Comparison of ENCODE assay signal across 25 cellular contexts in genomic region chr13:48096670-48097069, GRCh38. TPM values are rescaled to one million over a fixed set of nuclear protein-coding genes. Genes with fewer than 3 reads are reported as not detected.
DNase-seq lines count a peak whose midpoint lies in the region; ATAC-seq, FAIRE-seq and TF ChIP-seq lines count a peak whose summit lies in the region.
"Had no signal": no experiment of that assay in that cellular context is flagged by ENCODE, and none has a peak within 500 bp of the region (broad histone marks: within the 10 kb centered on the region; RNA-seq: fewer than 3 reads in every experiment).

No MANE protein-coding gene starts in this region.

- no peak for DNase-seq in CD4-positive, alpha-beta T cell
- DNase-seq in astrocyte of the hippocampus (ENCODE audit: low read depth, low spot score) (peak; percentile 18), HepG2 (ENCODE audit: low spot score) (peak; percentile 69), NCI-H345 (lab: John Stamatoyannopoulos, UW) (no peak), Peyer's patch (no peak)
- DNase-seq in central memory CD4-positive, alpha-beta T cell: no peak
- no peak for DNase-seq in stimulated activated CD4-positive, alpha-beta T cell treated with anti-CD3 and anti-CD28 coated beads, Interleukin-2, amount 100 ng/mL, for 48 hours
- DNase-seq: activated CD8-positive, alpha-beta memory T cell treated with anti-CD3 and anti-CD28 coated beads, Interleukin-2, amount 50 U/mL, for 4 hours; activated naive CD8-positive, alpha-beta T cell treated with anti-CD3 and anti-CD28 coated beads for 36 hours; effector CD4-positive, alpha-beta T cell; foreskin melanocyte; GOT3; hippocampal formation; Karpas-422; mesenchymal stem cell; NCI-H1048; NCI-H187 treated with DMSO at 0.1 percent for 48 hours; NCI-H446 treated with DMSO at 0.1 percent for 48 hours; ovary; stimulated activated CD4-positive, alpha-beta T cell treated with anti-CD3 and anti-CD28 coated beads, Interleukin-15, amount 100 ng/mL, for 24 hours; T-helper 17 cell had no signal

- in situ Hi-C loops in HepG2 (cut with HindIII; ENCODE audit: extremely low pct_ligation_motif_present, low pct_unique_long_range_greater_than_20kb): no loop called here

- no peak for ATAC-seq in CD4-positive, alpha-beta T cell (ENCODE audit: poor library complexity)
- peak; percentile 57 for ATAC-seq in HepG2
- ATAC-seq: sciatic nerve, T-helper 17 cell had no signal

- 18% methylated on average over 3 of the region's 3 CpGs for WGBS in HUES64
- 1% methylated on average over 3 of the region's 3 CpGs for WGBS in HepG2 (ENCODE audit: low lambda C conversion rate)

- peaks cover 23% of the 10 kb centered on the region for H3K36me3 Mint-ChIP-seq in CD4-positive, alpha-beta T cell (ENCODE audit: low read depth)

- H3K36me3 ChIP-seq in HUES64 (ENCODE audit: insufficient read depth, low read length) (no peaks in the 10 kb centered on the region), HepG2 (replicated peaks in 1 of 2; ENCODE audit: control insufficient read depth in 1 of 2, insufficient read depth in 2 of 2, low read length in 2 of 2) (no peaks in the 10 kb centered on the region; a peak in 1 of 5 replicates), Peyer's patch (no peaks in the 10 kb centered on the region)
- H3K36me3 ChIP-seq: ovary had no signal

- no peaks in the 10 kb centered on the region for H3K9me3 Mint-ChIP-seq in CD4-positive, alpha-beta T cell

- no peak for TF ChIP-seq RAD21 in HepG2 (CRISPR knock-in tag; IDR thresholded peaks at IDR 0.05)

- peaks cover 8% of the 10 kb centered on the region for H3K27me3 Mint-ChIP-seq in CD4-positive, alpha-beta T cell

- TF ChIP-seq EP300 in HepG2 (IDR thresholded peaks at IDR 0.05; ENCODE audit: low read depth in 2 of 2, low read length in 2 of 2) (peak in 1 of 2 experiments; percentile 62; a peak in 1 of 4 replicates), HepG2 (CRISPR knock-in tag; IDR thresholded peaks at IDR 0.05; ENCODE audit: borderline replicate concordance) (no peak)

- CTCF ChIA-PET in CD4-positive, alpha-beta T cell (lab: Charles Lee): interaction anchor here (2.0 kb wide), 1 partner anchor 59 kb away, joined by 10 read pairs; the partner anchor contains the start of gene NUDT15
- CTCF ChIA-PET in HepG2 (lab: Yijun Ruan, JAX; ENCODE audit: low intra/inter-chr PET ratio, low total read pairs): interaction anchor here (1.6 kb wide), 1 partner anchor 18 kb away, joined by 3 read pairs; no protein-coding TSS in a partner anchor

- no peaks in the 10 kb centered on the region; the same call in 1 of the 2 replicates for H4K20me1 ChIP-seq in HepG2 (ENCODE audit: insufficient read depth, low read length)

- H3K9me3 ChIP-seq in CD4-positive, alpha-beta T cell (ENCODE audit: control insufficient read depth, low read length): no peaks in the 10 kb centered on the region
- no peaks in the 10 kb centered on the region for H3K9me3 ChIP-seq in HUES64 (ENCODE audit: insufficient read depth, low read depth, low read length)
- H3K9me3 ChIP-seq in HepG2 (ENCODE audit: low read length): no peaks in the 10 kb centered on the region
- no peaks in the 10 kb centered on the region for H3K9me3 ChIP-seq in Peyer's patch
- H3K9me3 ChIP-seq: ovary had no signal

- H3K4me2 ChIP-seq in HepG2 (ENCODE audit: low read depth, low read length): peak overlapping the region; percentile 79

- H3K4me3 ChIP-seq in HUES64 (ENCODE audit: low read length) (no peak overlapping the region), HepG2 (replicated peaks in 1 of 3; ENCODE audit: insufficient read depth in 1 of 3, low read depth in 2 of 3, low read length in 3 of 3) (peak overlapping the region; percentile 28 to 50 (median 38)), Peyer's patch (no peak overlapping the region)
- H3K4me3 ChIP-seq: ovary had no signal

- peak overlapping the region; percentile 22; the same call in 1 of the 2 replicates for H3K9ac ChIP-seq in HUES64 (ENCODE audit: low read depth, low read length)
- peak overlapping the region; percentile 44; the same call in 1 of the 2 replicates for H3K9ac ChIP-seq in HepG2 (ENCODE audit: insufficient read depth, low read depth, low read length)

- TF ChIP-seq CTCF in CD4-positive, alpha-beta T cell (IDR thresholded peaks at IDR 0.05): no peak
- TF ChIP-seq CTCF in HepG2 (CRISPR knock-in tag; IDR thresholded peaks at IDR 0.05) (no peak), Peyer's patch (IDR thresholded peaks at IDR 0.05) (no peak)

- peaks cover 32% of the 10 kb centered on the region for H3K79me2 ChIP-seq in HepG2 (ENCODE audit: insufficient read depth, low read length)

- no TSS peak for BruUV-seq in HepG2 (replicated peaks; lab: Mats Ljungman, UMichigan)

- no peak overlapping the region for H3K27ac Mint-ChIP-seq in CD4-positive, alpha-beta T cell
- H3K27ac Mint-ChIP-seq: activated naive CD8-positive, alpha-beta T cell treated with anti-CD3 and anti-CD28 coated beads for 36 hours had no signal

- peaks cover 38% of the 10 kb centered on the region for H3K4me1 Mint-ChIP-seq in CD4-positive, alpha-beta T cell (ENCODE audit: low read depth)

- intact Hi-C loops in CD4-positive, alpha-beta T cell (cut with DNase I, micrococcal nuclease): loop anchor here in 1 of 2 experiments (10.0 kb wide), 2 partner anchors 668 to 878 kb away; partner anchors contain the start of gene FNDC3A
- intact Hi-C loops in HepG2 (cut with micrococcal nuclease; ENCODE audit: unreplicated experiment): loop anchor here (5.0 to 10.0 kb wide), 2 partner anchors 208 to 531 kb away; partner anchors contain the start of gene RB1

- no peaks in the 10 kb centered on the region for H3K27me3 ChIP-seq in CD4-positive, alpha-beta T cell (ENCODE audit: control insufficient read depth, insufficient read depth, low read length)
- no peaks in the 10 kb centered on the region for H3K27me3 ChIP-seq in HUES64 (ENCODE audit: insufficient read depth, low read length)
- no peaks in the 10 kb centered on the region; a peak in 1 of 5 replicates for H3K27me3 ChIP-seq in HepG2 (ENCODE audit: control insufficient read depth in 1 of 2, insufficient read depth in 2 of 2, low read length in 2 of 2)
- H3K27me3 ChIP-seq in Peyer's patch: no peaks in the 10 kb centered on the region
- H3K27me3 ChIP-seq: ovary had no signal

- H3K27ac ChIP-seq in CD4-positive, alpha-beta T cell (ENCODE audit: low read depth, low read length): no peak overlapping the region
- H3K27ac ChIP-seq in HUES64 (ENCODE audit: low read depth, low read length): peak overlapping the region; percentile 91
- H3K27ac ChIP-seq in HepG2 (ENCODE audit: extremely low read length, insufficient read depth, low read length): peak overlapping the region; percentile 66
- H3K27ac ChIP-seq in Peyer's patch: no peak overlapping the region
- H3K27ac ChIP-seq: ovary had no signal

- peak; percentile 87 for FAIRE-seq in HepG2 (lab: Jason Lieb, UNC)
- FAIRE-seq: A204.1, keratinocyte had no signal

- TF ChIP-seq POLR2A in HepG2 (IDR thresholded peaks at IDR 0.05; ENCODE audit: insufficient read depth in 1 of 2, low read depth in 2 of 2, low read length in 2 of 2): no peak
- TF ChIP-seq POLR2A in Peyer's patch (IDR thresholded peaks at IDR 0.05): no peak

- peak overlapping the region; percentile 100 for H3K4me3 Mint-ChIP-seq in CD4-positive, alpha-beta T cell
- H3K4me3 Mint-ChIP-seq: activated naive CD8-positive, alpha-beta T cell treated with anti-CD3 and anti-CD28 coated beads for 36 hours had no signal

- peaks cover 25% of the 10 kb centered on the region for H3K4me1 ChIP-seq in HUES64 (ENCODE audit: insufficient read depth, low read length)
- H3K4me1 ChIP-seq in HepG2 (ENCODE audit: insufficient read depth, low read length): peaks cover 83% of the 10 kb centered on the region
- H3K4me1 ChIP-seq in Peyer's patch: peaks cover 0 to 19% (median 0%) of the 10 kb centered on the region in 4 donors

- peak overlapping the region; percentile 92 for H2AFZ ChIP-seq in HepG2 (ENCODE audit: low read length)

- POLR2A ChIA-PET in CD4-positive, alpha-beta T cell (lab: Charles Lee): no interaction called here
- POLR2A ChIA-PET in HepG2 (lab: Yijun Ruan, JAX): interaction anchor here (1.0 kb wide), 1 partner anchor 136 kb away, joined by 3 read pairs; the partner anchor contains the start of gene ITM2B

RNA-seq across cellular contexts. Expression of gene MED4, which starts 1.8 kb away (rescaled TPM):
- 10 to 100 TPM; 48.9 to 56.1 TPM for total RNA-seq in CD4-positive, alpha-beta T cell
- 44.5 TPM for polyA plus RNA-seq in HUES64 (2013, experiment 1 of 2)
- polyA plus RNA-seq in HUES64 (2013, experiment 2 of 2): 47.2 TPM
- total RNA-seq in HepG2 (2016; rRNA removed; fragmentation: Illumina TruSeq; extraction: Trizol) (57.8 and 82.8 TPM in 2 replicates), Peyer's patch (10 to 100 TPM; 23.6 to 68.5 (median 44.4) TPM)
- total RNA-seq in HepG2 (2016; cell fraction: cytosol; rRNA removed; fragmentation: Illumina TruSeq; extraction: Trizol; ENCODE audit: low read depth): 50.9 and 51.4 TPM in 2 replicates
- total RNA-seq in HepG2 (2016; cell fraction: insoluble cytoplasmic fraction; rRNA removed; fragmentation: Illumina TruSeq; extraction: Trizol): 62.2 and 83.7 TPM in 2 replicates
- total RNA-seq in HepG2 (2016; cell fraction: membrane; rRNA removed; fragmentation: Illumina TruSeq; extraction: Trizol): 49.1 and 57.7 TPM in 2 replicates
- 28.0 and 33.7 TPM in 2 replicates for total RNA-seq in HepG2 (2016; cell fraction: nucleus; rRNA removed; fragmentation: Illumina TruSeq; extraction: Trizol)
- polyA plus RNA-seq in HepG2 (2011; rRNA removed): 33.6 and 49.4 TPM in 2 replicates
- 21.6 and 27.6 TPM in 2 replicates for polyA plus RNA-seq in HepG2 (2011; cell fraction: cytosol; rRNA removed)
- 8.4 and 10.6 TPM in 2 replicates for polyA plus RNA-seq in HepG2 (2011; cell fraction: nucleus; rRNA removed)
- 30.8 and 45.7 TPM in 2 replicates for polyA plus RNA-seq in HepG2 (2012)
- polyA plus RNA-seq in HepG2 (2016; cell fraction: cytosol; fragmentation: Illumina TruSeq; extraction: Trizol; ENCODE audit: low read depth): 27.1 and 27.6 TPM in 2 replicates
- polyA plus RNA-seq in HepG2 (2016; cell fraction: insoluble cytoplasmic fraction; fragmentation: Illumina TruSeq; extraction: Trizol; ENCODE audit: low read depth): 122 and 132 TPM in 2 replicates
- polyA plus RNA-seq in HepG2 (2016; cell fraction: membrane; fragmentation: Illumina TruSeq; extraction: Trizol; ENCODE audit: low read depth): 34.6 and 41.1 TPM in 2 replicates
- 59.2 and 62.6 TPM in 2 replicates for polyA plus RNA-seq in HepG2 (2016; cell fraction: nucleus; fragmentation: Illumina TruSeq; extraction: Trizol; ENCODE audit: insufficient read depth, low read depth)
- polyA minus RNA-seq in HepG2 (2011; rRNA and poly(A)+ RNA removed; ENCODE audit: low replicate concordance): 17.9 and 19.3 TPM in 2 replicates
- polyA minus RNA-seq in HepG2 (2011; cell fraction: cytosol; rRNA and poly(A)+ RNA removed): 12.6 and 15.2 TPM in 2 replicates
- polyA minus RNA-seq in HepG2 (2011; cell fraction: nucleus; rRNA and poly(A)+ RNA removed): 21.5 and 24.7 TPM in 2 replicates

RNA-seq across cellular contexts. Expression of gene NUDT15, which starts 59.1 kb away (rescaled TPM):
- total RNA-seq in CD4-positive, alpha-beta T cell: 10 to 100 TPM; 14.4 to 16.2 TPM
- polyA plus RNA-seq in HUES64 (2013, experiment 1 of 2): 54.5 TPM
- 55.9 TPM for polyA plus RNA-seq in HUES64 (2013, experiment 2 of 2)
- total RNA-seq in HepG2 (2016; rRNA removed; fragmentation: Illumina TruSeq; extraction: Trizol) (47.3 and 69.9 TPM in 2 replicates), Peyer's patch (10 to 100 TPM in 1 of 4 donors, 1 to 10 TPM in 3; 3.7 to 11.9 (median 8.2) TPM)
- 7.1 and 7.9 TPM in 2 replicates for total RNA-seq in HepG2 (2016; cell fraction: cytosol; rRNA removed; fragmentation: Illumina TruSeq; extraction: Trizol; ENCODE audit: low read depth)
- 49.0 and 73.7 TPM in 2 replicates for total RNA-seq in HepG2 (2016; cell fraction: insoluble cytoplasmic fraction; rRNA removed; fragmentation: Illumina TruSeq; extraction: Trizol)
- 30.3 and 35.9 TPM in 2 replicates for total RNA-seq in HepG2 (2016; cell fraction: membrane; rRNA removed; fragmentation: Illumina TruSeq; extraction: Trizol)
- total RNA-seq in HepG2 (2016; cell fraction: nucleus; rRNA removed; fragmentation: Illumina TruSeq; extraction: Trizol): 15.9 and 17.8 TPM in 2 replicates
- polyA plus RNA-seq in HepG2 (2011; rRNA removed): 13.6 and 21.3 TPM in 2 replicates
- polyA plus RNA-seq in HepG2 (2011; cell fraction: cytosol; rRNA removed): 11.3 and 13.1 TPM in 2 replicates
- polyA plus RNA-seq in HepG2 (2011; cell fraction: nucleus; rRNA removed): 2.6 and 3.5 TPM in 2 replicates
- polyA plus RNA-seq in HepG2 (2012): 13.1 and 17.2 TPM in 2 replicates
- 8.9 and 9.5 TPM in 2 replicates for polyA plus RNA-seq in HepG2 (2016; cell fraction: cytosol; fragmentation: Illumina TruSeq; extraction: Trizol; ENCODE audit: low read depth)
- polyA plus RNA-seq in HepG2 (2016; cell fraction: insoluble cytoplasmic fraction; fragmentation: Illumina TruSeq; extraction: Trizol; ENCODE audit: low read depth): 75.0 and 88.7 TPM in 2 replicates
- 25.3 and 25.5 TPM in 2 replicates for polyA plus RNA-seq in HepG2 (2016; cell fraction: membrane; fragmentation: Illumina TruSeq; extraction: Trizol; ENCODE audit: low read depth)
- 26.7 and 30.6 TPM in 2 replicates for polyA plus RNA-seq in HepG2 (2016; cell fraction: nucleus; fragmentation: Illumina TruSeq; extraction: Trizol; ENCODE audit: insufficient read depth, low read depth)
- polyA minus RNA-seq in HepG2 (2011; rRNA and poly(A)+ RNA removed; ENCODE audit: low replicate concordance): 2.7 and 6.2 TPM in 2 replicates
- polyA minus RNA-seq in HepG2 (2011; cell fraction: cytosol; rRNA and poly(A)+ RNA removed): 5.0 and 6.7 TPM in 2 replicates
- polyA minus RNA-seq in HepG2 (2011; cell fraction: nucleus; rRNA and poly(A)+ RNA removed): 5.1 and 5.9 TPM in 2 replicates

Comparison
In these comparisons a context has a peak if more than half of its experiments do, and no peak if none do; other contexts are left out.
1. DNase-seq: peak in astrocyte of the hippocampus (single experiment) and HepG2 (single experiment); none in CD4-positive, alpha-beta T cell (0 of 10), central memory CD4-positive, alpha-beta T cell (single experiment), NCI-H345 (single experiment), Peyer's patch (0 of 3) and stimulated activated CD4-positive, alpha-beta T cell treated with anti-CD3 and anti-CD28 coated beads, Interleukin-2, amount 100 ng/mL, for 48 hours (0 of 2).
2. H3K27ac ChIP-seq: peak in HUES64 (single experiment) and HepG2 (single experiment); none in CD4-positive, alpha-beta T cell (single experiment) and Peyer's patch (0 of 4).
3. H3K4me3 ChIP-seq: peak in HepG2 (3 of 3); none in HUES64 (single experiment) and Peyer's patch (0 of 4).